ENCODE assay signal across 16 cellular contexts in genomic region chr20:44597516-44597915, GRCh38. TPM values are rescaled to one million over a fixed set of nuclear protein-coding genes. Genes with fewer than 3 reads are reported as not detected.
DNase-seq lines count a peak whose midpoint lies in the region; ATAC-seq and TF ChIP-seq lines count a peak whose summit lies in the region.
"Had no signal": no experiment of that assay in that cellular context is flagged by ENCODE, and none has a peak within 500 bp of the region (broad histone marks: within the 10 kb centered on the region; RNA-seq: fewer than 3 reads in every experiment).

No MANE protein-coding gene starts in this region.

- ATAC-seq in HG03025 (IDR thresholded peaks at IDR 0.05; ENCODE audit: low FRiP score, unreplicated experiment) (no peak), HG03135 (IDR thresholded peaks at IDR 0.05; ENCODE audit: unreplicated experiment) (no peak), GM21825 (IDR thresholded peaks at IDR 0.05; ENCODE audit: unreplicated experiment) (no peak)
- ATAC-seq: body of pancreas had no signal

- peak overlapping the region in 10 of 11 experiments; percentile 56 to 81 (median 74); a peak in 17 of 22 replicates for H3K27ac ChIP-seq in BLaER1 treated with 17β-estradiol and CSF1 and Interleukin-3, amounts not matched to agents 10 nM and 100 nM
- H3K27ac ChIP-seq in OCI-LY3 (ENCODE audit: low read length): peak overlapping the region; percentile 11; the same call in 1 of the 2 replicates
- peak overlapping the region; percentile 89 to 95 for H3K27ac ChIP-seq in right atrium auricular region
- peak overlapping the region in 12 of 21 experiments; percentile 21 to 89 (median 65) for H3K27ac ChIP-seq in skin epidermis

- H3K4me3 ChIP-seq in BLaER1 treated with 17β-estradiol and CSF1 and Interleukin-3, amounts not matched to agents 10 nM and 100 nM: no peak overlapping the region
- H3K4me3 ChIP-seq in OCI-LY3 (ENCODE audit: low read length) (no peak overlapping the region), right atrium auricular region (no peak overlapping the region), skin epidermis (no peak overlapping the region)
- H3K4me3 ChIP-seq: body of pancreas had no signal

- H3K9ac ChIP-seq in BLaER1 treated with 17β-estradiol and CSF1 and Interleukin-3, amounts not matched to agents 10 nM and 100 nM: peak overlapping the region in 6 of 11 experiments; percentile 51 to 73 (median 66); a peak in 6 of 22 replicates
- no peak overlapping the region for H3K9ac ChIP-seq in OCI-LY3 (ENCODE audit: low read length)

- peaks cover 100% of the 10 kb centered on the region for H3K79me2 ChIP-seq in OCI-LY3 (ENCODE audit: low read length)

- DNase-seq in right atrium auricular region (ENCODE audit: low spot score) (no peak), NCI-H187 treated with DMSO at 0.1 percent for 48 hours (lab: John Stamatoyannopoulos, UW) (no peak)
- DNase-seq: activated CD4-positive, alpha-beta memory T cell treated with anti-CD3 and anti-CD28 coated beads for 36 hours; AML-193; body of pancreas; DMS79 treated with DMSO at 0.1 percent for 48 hours; endodermal cell; kidney glomerular epithelial cell; NCI-H1436 treated with DMSO at 0.1 percent for 48 hours; NCI-H510A had no signal

- H3K27me3 ChIP-seq in BLaER1 treated with 17β-estradiol and CSF1 and Interleukin-3, amounts not matched to agents 10 nM and 100 nM: no peaks in the 10 kb centered on the region
- H3K27me3 ChIP-seq in OCI-LY3 (ENCODE audit: low read depth, low read length) (no peaks in the 10 kb centered on the region), right atrium auricular region (no peaks in the 10 kb centered on the region)
- H3K27me3 ChIP-seq: body of pancreas had no signal

- peaks cover 82 to 100% (median 97%) of the 10 kb centered on the region in 10 experiments for H3K4me1 ChIP-seq in BLaER1 treated with 17β-estradiol and CSF1 and Interleukin-3, amounts not matched to agents 10 nM and 100 nM
- H3K4me1 ChIP-seq in OCI-LY3 (ENCODE audit: low read length): peaks cover 88% of the 10 kb centered on the region
- H3K4me1 ChIP-seq in right atrium auricular region: peaks cover 4 to 90% of the 10 kb centered on the region in 2 donors

- peak overlapping the region; percentile 68 to 94 (median 87) for H3K4me2 ChIP-seq in BLaER1 treated with 17β-estradiol and CSF1 and Interleukin-3, amounts not matched to agents 10 nM and 100 nM
- peak overlapping the region; percentile 23 for H3K4me2 ChIP-seq in OCI-LY3 (ENCODE audit: low read length)

- H2AFZ ChIP-seq in OCI-LY3 (ENCODE audit: low read depth, low read length): no peak overlapping the region

- TF ChIP-seq CTCF in OCI-LY3 (IDR thresholded peaks at IDR 0.05; ENCODE audit: low read depth, low read length) (no peak), right atrium auricular region (IDR thresholded peaks at IDR 0.05) (no peak)

- peaks cover 0 to 15% (median 0%) of the 10 kb centered on the region in 11 experiments; a peak in 7 of 22 replicates for H3K36me3 ChIP-seq in BLaER1 treated with 17β-estradiol and CSF1 and Interleukin-3, amounts not matched to agents 10 nM and 100 nM
- H3K36me3 ChIP-seq in OCI-LY3 (replicated peaks; ENCODE audit: low read depth, low read length) (peaks cover 87% of the 10 kb centered on the region), right atrium auricular region (peaks cover 12% of the 10 kb centered on the region)

- no peaks in the 10 kb centered on the region for H3K9me3 ChIP-seq in BLaER1 treated with 17β-estradiol and CSF1 and Interleukin-3, amounts not matched to agents 10 nM and 100 nM (replicated peaks in 1 of 11)
- H3K9me3 ChIP-seq in OCI-LY3 (ENCODE audit: insufficient read depth, low read length) (no peaks in the 10 kb centered on the region), right atrium auricular region (no peaks in the 10 kb centered on the region)
- H3K9me3 ChIP-seq: body of pancreas had no signal

- peaks cover 0 to 7% (median 0%) of the 10 kb centered on the region in 11 experiments; a peak in 3 of 22 replicates for H4K20me1 ChIP-seq in BLaER1 treated with 17β-estradiol and CSF1 and Interleukin-3, amounts not matched to agents 10 nM and 100 nM
- peaks cover 99% of the 10 kb centered on the region for H4K20me1 ChIP-seq in OCI-LY3 (ENCODE audit: insufficient read depth, low read length)

RNA-seq across cellular contexts. Expression of gene PKIG, which starts 15.1 kb away (rescaled TPM):
- total RNA-seq in right atrium auricular region: 100 to 1,000 TPM; 237 to 268 TPM

RNA-seq across cellular contexts. Expression of gene ADA, which starts 54.0 kb away (rescaled TPM):
- total RNA-seq in right atrium auricular region: 10 to 100 TPM in 1 of 2 donors, 1 to 10 TPM in 1; 6.3 to 16.7 TPM

Comparison
In these comparisons a context has a peak if more than half of its experiments do, and no peak if none do; other contexts are left out.
1. H3K27ac ChIP-seq: peak in every context shown above with its lines; median percentile 92 in right atrium auricular region; 74 in BLaER1 treated with 17β-estradiol and CSF1 and Interleukin-3, amounts not matched to agents 10 nM and 100 nM; 65 in skin epidermis; 11 in OCI-LY3.